8 cellular contexts compared by ENCODE assay signal in the genomic region with DNA sequence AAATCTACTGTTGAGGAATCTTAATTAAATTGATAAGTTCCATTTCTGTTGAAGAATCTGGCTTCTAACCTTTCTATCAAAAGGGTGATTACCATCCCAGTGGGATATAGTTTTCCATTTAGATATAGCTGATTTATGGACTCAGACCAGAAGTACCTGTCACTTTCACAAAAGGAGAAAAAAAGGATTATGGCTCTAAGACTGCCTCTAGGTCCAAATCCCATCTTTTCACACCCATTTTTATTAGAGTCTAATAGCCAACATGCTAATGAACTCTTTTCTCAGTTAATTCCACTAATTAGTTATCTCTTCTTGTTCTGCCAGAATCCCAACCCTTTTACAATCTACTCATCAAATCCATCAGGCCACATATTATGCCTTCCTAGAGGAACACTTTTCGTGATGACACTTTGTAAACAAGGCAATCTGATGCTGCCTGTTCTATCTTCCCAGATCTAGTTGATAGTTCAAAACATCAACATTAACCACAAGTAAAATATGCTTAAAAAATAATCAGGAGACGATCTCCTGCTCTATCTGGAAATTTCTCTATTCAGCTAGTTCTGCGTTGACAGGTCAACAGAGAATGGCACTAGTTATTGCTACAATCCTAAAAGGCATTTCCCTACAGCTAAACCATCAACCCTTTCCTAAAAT. TPM values are rescaled to one million over a fixed set of nuclear protein-coding genes. Genes with fewer than 3 reads are reported as not detected.
A peak's percentile ranks its signal among the peaks of the same experiment; 100 is the strongest.
DNase-seq lines count a peak whose midpoint lies in the region; ATAC-seq and TF ChIP-seq lines count a peak whose summit lies in the region.

No MANE protein-coding gene starts in this region.

- WGBS in suprapubic skin: 35% methylated on average over 3 of the region's 3 CpGs

- no peaks in the 10 kb centered on the region for H3K9me3 ChIP-seq in suprapubic skin

- no peak for ATAC-seq in HG02623 (IDR thresholded peaks at IDR 0.05; ENCODE audit: unreplicated experiment)
- no peak for ATAC-seq in HG03469 (IDR thresholded peaks at IDR 0.05; ENCODE audit: unreplicated experiment)

- no peak for DNase-seq in activated CD4-positive, alpha-beta T cell treated with anti-CD3 and anti-CD28 coated beads, Interleukin-2, amount 10 ng/mL, durations not matched to agents 24 days and 14 days
- no peak for DNase-seq in activated CD4-positive, alpha-beta T cell treated with anti-CD3 and anti-CD28 coated beads, Interleukin-2, amount 50 U/mL, for 1 hour
- no peak for DNase-seq in activated T-helper 2 cell treated with anti-CD3 and anti-CD28 coated beads, Interferon-gamma antibody, Interleukin-2, Interleukin-4, amounts not matched to agents 10 μg/mL and 5 μg/mL and 100 μg/mL, durations not matched to agents 14 hours and 24 hours and 36 hours (ENCODE audit: low spot score)
- DNase-seq in immature natural killer cell: no peak
- no peak for DNase-seq in suprapubic skin (ENCODE audit: low spot score in 2 of 2)
- no peak for DNase-seq in germinal center (ENCODE audit: low spot score)

- peaks cover 29% of the 10 kb centered on the region for H3K4me1 Mint-ChIP-seq in activated CD4-positive, alpha-beta T cell treated with anti-CD3 and anti-CD28 coated beads, Interleukin-2, amount 10 ng/mL, durations not matched to agents 24 days and 14 days
- H3K4me1 Mint-ChIP-seq in activated T-helper 2 cell treated with anti-CD3 and anti-CD28 coated beads, Interferon-gamma antibody, Interleukin-2, Interleukin-4, amounts not matched to agents 10 μg/mL and 5 μg/mL and 100 μg/mL, durations not matched to agents 14 hours and 24 hours and 36 hours (ENCODE audit: low read depth): peaks cover 31% of the 10 kb centered on the region
- peaks cover 65 to 73% of the 10 kb centered on the region in 2 donors for H3K4me1 Mint-ChIP-seq in immature natural killer cell

- intact Hi-C loops in activated CD4-positive, alpha-beta T cell treated with anti-CD3 and anti-CD28 coated beads, Interleukin-2, amount 10 ng/mL, durations not matched to agents 24 days and 14 days (cut with micrococcal nuclease): loop anchor here (5.0 kb wide), 2 partner anchors 34 to 89 kb away; no protein-coding TSS in a partner anchor
- intact Hi-C loops in activated T-helper 2 cell treated with anti-CD3 and anti-CD28 coated beads, Interferon-gamma antibody, Interleukin-2, Interleukin-4, amounts not matched to agents 10 μg/mL and 5 μg/mL and 100 μg/mL, durations not matched to agents 14 hours and 24 hours and 36 hours (cut with micrococcal nuclease): loop anchor here (5.0 kb wide), 3 partner anchors 34 to 101 kb away; partner anchors contain the start of gene SLC9A8

- TF ChIP-seq EP300 in suprapubic skin (IDR thresholded peaks at IDR 0.05): no peak

- H3K27me3 Mint-ChIP-seq in activated CD4-positive, alpha-beta T cell treated with anti-CD3 and anti-CD28 coated beads, Interleukin-2, amount 10 ng/mL, durations not matched to agents 24 days and 14 days: no peaks in the 10 kb centered on the region
- H3K27me3 Mint-ChIP-seq in activated T-helper 2 cell treated with anti-CD3 and anti-CD28 coated beads, Interferon-gamma antibody, Interleukin-2, Interleukin-4, amounts not matched to agents 10 μg/mL and 5 μg/mL and 100 μg/mL, durations not matched to agents 14 hours and 24 hours and 36 hours (ENCODE audit: low read depth): no peaks in the 10 kb centered on the region
- H3K27me3 Mint-ChIP-seq in immature natural killer cell (ENCODE audit: low read depth in 3 of 3): peaks cover 2 to 8% (median 3%) of the 10 kb centered on the region in 3 donors

- peak overlapping the region; percentile 97 for H3K4me3 ChIP-seq in suprapubic skin

- no peak for TF ChIP-seq POLR2A in suprapubic skin (IDR thresholded peaks at IDR 0.05)

- H3K27ac Mint-ChIP-seq in activated CD4-positive, alpha-beta T cell treated with anti-CD3 and anti-CD28 coated beads, Interleukin-2, amount 10 ng/mL, durations not matched to agents 24 days and 14 days: no peak overlapping the region
- H3K27ac Mint-ChIP-seq in activated T-helper 2 cell treated with anti-CD3 and anti-CD28 coated beads, Interferon-gamma antibody, Interleukin-2, Interleukin-4, amounts not matched to agents 10 μg/mL and 5 μg/mL and 100 μg/mL, durations not matched to agents 14 hours and 24 hours and 36 hours: no peak overlapping the region
- H3K27ac Mint-ChIP-seq in immature natural killer cell: peak overlapping the region; percentile 51 to 93 (median 80)

- H3K4me3 Mint-ChIP-seq in activated CD4-positive, alpha-beta T cell treated with anti-CD3 and anti-CD28 coated beads, Interleukin-2, amount 10 ng/mL, durations not matched to agents 24 days and 14 days: peak overlapping the region; percentile 94
- H3K4me3 Mint-ChIP-seq in activated T-helper 2 cell treated with anti-CD3 and anti-CD28 coated beads, Interferon-gamma antibody, Interleukin-2, Interleukin-4, amounts not matched to agents 10 μg/mL and 5 μg/mL and 100 μg/mL, durations not matched to agents 14 hours and 24 hours and 36 hours (ENCODE audit: low read depth): peak overlapping the region; percentile 88
- H3K4me3 Mint-ChIP-seq in immature natural killer cell: peak overlapping the region; percentile 89 to 94 (median 92)

- H3K36me3 ChIP-seq in suprapubic skin: no peaks in the 10 kb centered on the region

- H3K27ac ChIP-seq in suprapubic skin: peak overlapping the region; percentile 8

- peaks cover 2% of the 10 kb centered on the region for H3K36me3 Mint-ChIP-seq in activated CD4-positive, alpha-beta T cell treated with anti-CD3 and anti-CD28 coated beads, Interleukin-2, amount 10 ng/mL, durations not matched to agents 24 days and 14 days (ENCODE audit: low read depth)
- H3K36me3 Mint-ChIP-seq in activated T-helper 2 cell treated with anti-CD3 and anti-CD28 coated beads, Interferon-gamma antibody, Interleukin-2, Interleukin-4, amounts not matched to agents 10 μg/mL and 5 μg/mL and 100 μg/mL, durations not matched to agents 14 hours and 24 hours and 36 hours (ENCODE audit: low read depth): peaks cover 18% of the 10 kb centered on the region
- no peaks in the 10 kb centered on the region for H3K36me3 Mint-ChIP-seq in immature natural killer cell

- H3K4me1 ChIP-seq in suprapubic skin: peaks cover 54% of the 10 kb centered on the region

- H3K9me3 Mint-ChIP-seq in activated CD4-positive, alpha-beta T cell treated with anti-CD3 and anti-CD28 coated beads, Interleukin-2, amount 10 ng/mL, durations not matched to agents 24 days and 14 days: no peaks in the 10 kb centered on the region
- no peaks in the 10 kb centered on the region for H3K9me3 Mint-ChIP-seq in activated T-helper 2 cell treated with anti-CD3 and anti-CD28 coated beads, Interferon-gamma antibody, Interleukin-2, Interleukin-4, amounts not matched to agents 10 μg/mL and 5 μg/mL and 100 μg/mL, durations not matched to agents 14 hours and 24 hours and 36 hours
- H3K9me3 Mint-ChIP-seq in immature natural killer cell: no peaks in the 10 kb centered on the region

- H3K27me3 ChIP-seq in suprapubic skin: no peaks in the 10 kb centered on the region

- no peak for TF ChIP-seq CTCF in suprapubic skin (IDR thresholded peaks at IDR 0.05)

RNA-seq across cellular contexts. Expression of gene B4GALT5, which starts 2.2 kb away (rescaled TPM):
- 39.0 and 39.1 TPM in 2 replicates for total RNA-seq in activated CD4-positive, alpha-beta T cell treated with anti-CD3 and anti-CD28 coated beads, Interleukin-2, amount 10 ng/mL, durations not matched to agents 24 days and 14 days
- total RNA-seq in activated T-helper 2 cell treated with anti-CD3 and anti-CD28 coated beads, Interferon-gamma antibody, Interleukin-2, Interleukin-4, amounts not matched to agents 10 μg/mL and 5 μg/mL and 100 μg/mL, durations not matched to agents 14 hours and 24 hours and 36 hours: 39.4 TPM in 2 replicates
- polyA plus RNA-seq in immature natural killer cell: 1 to 10 TPM in 2 of 3 donors, under 1 TPM in 1; 0.35 to 3.2 (median 2.8) TPM
- total RNA-seq in suprapubic skin: 10 to 100 TPM in 2 of 4 donors, 1 to 10 TPM in 2; 8.8 to 12.7 (median 10.1) TPM

Comparison
In these comparisons a context has a peak if more than half of its experiments do, and no peak if none do; other contexts are left out.
1. H3K27ac Mint-ChIP-seq: peak in immature natural killer cell (6 of 6); none in activated CD4-positive, alpha-beta T cell treated with anti-CD3 and anti-CD28 coated beads, Interleukin-2, amount 10 ng/mL, durations not matched to agents 24 days and 14 days (single experiment) and activated T-helper 2 cell treated with anti-CD3 and anti-CD28 coated beads, Interferon-gamma antibody, Interleukin-2, Interleukin-4, amounts not matched to agents 10 μg/mL and 5 μg/mL and 100 μg/mL, durations not matched to agents 14 hours and 24 hours and 36 hours (single experiment).
2. Peak in every context shown above with its lines, with median percentiles within 50 percentile points of each other: H3K4me3 Mint-ChIP-seq.